ENCODE assay signal across 8 cellular contexts in the genomic region with DNA sequence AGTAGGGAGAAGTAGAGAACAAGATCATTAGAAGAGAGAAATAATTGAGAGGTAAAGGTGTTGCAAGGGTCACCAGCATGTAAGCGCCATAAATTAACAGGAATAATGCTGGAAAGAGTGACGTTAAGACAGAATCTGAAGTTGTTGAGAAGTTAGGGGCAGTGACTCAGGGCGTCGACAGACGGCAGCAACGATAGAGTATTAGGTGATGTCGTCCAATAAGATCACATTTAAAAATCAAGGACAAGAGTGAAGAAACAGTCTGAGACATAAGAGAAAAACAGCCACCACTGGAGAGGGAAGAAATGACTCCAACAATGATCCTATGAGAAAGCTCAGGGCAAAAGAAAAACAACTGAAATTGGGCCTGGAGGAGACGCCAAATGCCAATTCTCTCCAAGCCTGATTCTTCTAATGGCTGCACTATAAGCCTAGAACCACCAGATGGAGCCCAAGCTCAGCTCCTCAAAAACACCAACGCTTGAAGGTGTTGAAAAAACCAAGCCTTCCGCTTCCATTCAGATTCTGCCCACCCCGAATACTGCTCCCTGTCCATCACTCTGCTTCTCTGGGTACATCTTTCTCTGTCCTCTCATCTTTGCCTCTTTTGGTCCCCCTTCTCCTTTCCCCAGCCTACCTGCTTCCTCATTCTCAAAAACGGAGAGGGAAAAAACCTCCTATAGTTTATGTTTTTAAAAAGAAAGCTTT.
DNase-seq lines count a peak whose midpoint lies in the region; ATAC-seq, FAIRE-seq and TF ChIP-seq lines count a peak whose summit lies in the region.

No MANE protein-coding gene starts in this region.

- peak; percentile 48 to 95 (median 94) for TF ChIP-seq CTCF in body of pancreas (IDR thresholded peaks at IDR 0.05)

- no peak overlapping the region for H3K4me3 ChIP-seq in body of pancreas

- H3K27ac ChIP-seq in body of pancreas, result no peak overlapping the region

- DNase-seq in NCI-H524 (lab: John Stamatoyannopoulos, UW), result peak; percentile 29 to 71
- DNase-seq in NCI-H524 treated with DMSO at 0.1 percent for 48 hours (lab: John Stamatoyannopoulos, UW), result no peak
- peak; percentile 52 for DNase-seq in NCI-H2081 treated with DMSO at 0.1 percent for 48 hours (lab: John Stamatoyannopoulos, UW)
- peak; percentile 61 to 67 (median 65) for DNase-seq in body of pancreas
- peak; percentile 64 for DNase-seq in iPS DF 4.7 (ENCODE audit: extremely low read depth, low spot score)
- DNase-seq in smooth muscle cell of the brain vasculature (ENCODE audit: low read depth, low spot score), result peak; percentile 52

- intact Hi-C loops in body of pancreas (cut with DNase I), result no loop called here

- no peaks in the 10 kb centered on the region for H3K27me3 ChIP-seq in body of pancreas

- FAIRE-seq in TTC549 (lab: Jason Lieb, UNC), result peak; percentile 62

- no peaks in the 10 kb centered on the region for H3K9me3 ChIP-seq in body of pancreas

- WGBS in body of pancreas, 2 donors, result 42 to 45% methylated on average over 12 of the region's 12 CpGs

- no peaks in the 10 kb centered on the region for H3K36me3 ChIP-seq in body of pancreas (replicated peaks in 1 of 2; ENCODE audit: insufficient read depth in 1 of 2, low read depth in 2 of 2)

- ATAC-seq in body of pancreas, result peak; percentile 87
- ATAC-seq in HG02981 (IDR thresholded peaks at IDR 0.05; ENCODE audit: unreplicated experiment), result no peak

- H3K4me1 ChIP-seq in body of pancreas, result no peaks in the 10 kb centered on the region

- no peak for TF ChIP-seq POLR2A in body of pancreas (IDR thresholded peaks at IDR 0.05)
